ENCODE assay signal across 16 cellular contexts in genomic region chr2:64551851-64552250, GRCh38. TPM values are rescaled to one million over a fixed set of nuclear protein-coding genes. Genes with fewer than 3 reads are reported as not detected.
DNase-seq lines count a peak whose midpoint lies in the region; ATAC-seq and TF ChIP-seq lines count a peak whose summit lies in the region.
"Had no signal": no experiment of that assay in that cellular context is flagged by ENCODE, and none has a peak within 500 bp of the region (broad histone marks: within the 10 kb centered on the region; RNA-seq: fewer than 3 reads in every experiment).

No MANE protein-coding gene starts in this region.

- no peak for TF ChIP-seq CTCF in MCF 10A (IDR thresholded peaks at IDR 0.05; ENCODE audit: unreplicated experiment)

- POLR2A ChIA-PET in MCF 10A (lab: Yijun Ruan, JAX), result interaction anchor here (1.7 kb wide), 1 partner anchor 26 kb away, joined by 8 read pairs; no protein-coding TSS in a partner anchor

- no TSS peak for BruUV-seq in MCF 10A (replicated peaks; lab: Mats Ljungman, UMichigan)

- CTCF ChIA-PET in MCF 10A (lab: Yijun Ruan, JAX), result interaction anchor here (0.5 to 1.6 kb wide), 6 partner anchors 9 to 1900 kb away, joined by 3 to 6 read pairs (median 3); no protein-coding TSS in a partner anchor

- H3K9me3 ChIP-seq in CD4-positive, CD25-positive, alpha-beta regulatory T cell (ENCODE audit: control insufficient read depth in 2 of 2, low read length in 2 of 2), result no peaks in the 10 kb centered on the region
- H3K9me3 ChIP-seq: BE2C, Caco-2, HAP-1 had no signal

- ATAC-seq in CD4-positive, CD25-positive, alpha-beta regulatory T cell (ENCODE audit: low read depth in 2 of 2), result no peak
- ATAC-seq in activated T-helper 17 cell treated with anti-CD3 and anti-CD28 coated beads, Interleukin-2, amount 50 U/mL, for 72 hours (replicated peaks), result no peak
- ATAC-seq in GM21526 (IDR thresholded peaks at IDR 0.05; ENCODE audit: low FRiP score, unreplicated experiment), result no peak
- ATAC-seq: A549; CD8-positive, alpha-beta T cell had no signal

- H3K36me3 Mint-ChIP-seq in CD4-positive, CD25-positive, alpha-beta regulatory T cell, result peaks cover 20% of the 10 kb centered on the region
- peaks cover 62% of the 10 kb centered on the region for H3K36me3 Mint-ChIP-seq in activated T-helper 17 cell treated with anti-CD3 and anti-CD28 coated beads, Interleukin-2, amount 50 U/mL, for 72 hours (ENCODE audit: low read depth)
- peaks cover 6% of the 10 kb centered on the region for H3K36me3 Mint-ChIP-seq in MCF 10A (ENCODE audit: insufficient read depth, unreplicated experiment)

- H3K4me3 ChIP-seq in CD4-positive, CD25-positive, alpha-beta regulatory T cell (ENCODE audit: low read depth, low read length), result no peak overlapping the region
- H3K4me3 ChIP-seq: A549, HAP-1 had no signal

- H3K9me3 Mint-ChIP-seq in CD4-positive, CD25-positive, alpha-beta regulatory T cell, result no peaks in the 10 kb centered on the region
- no peaks in the 10 kb centered on the region for H3K9me3 Mint-ChIP-seq in activated T-helper 17 cell treated with anti-CD3 and anti-CD28 coated beads, Interleukin-2, amount 50 U/mL, for 72 hours
- no peaks in the 10 kb centered on the region for H3K9me3 Mint-ChIP-seq in MCF 10A (ENCODE audit: unreplicated experiment)
- H3K9me3 Mint-ChIP-seq: CD8-positive, alpha-beta T cell had no signal

- H3K4me1 Mint-ChIP-seq in CD4-positive, CD25-positive, alpha-beta regulatory T cell, result peaks cover 10 to 36% (median 22%) of the 10 kb centered on the region in 4 donors
- H3K4me1 Mint-ChIP-seq in activated T-helper 17 cell treated with anti-CD3 and anti-CD28 coated beads, Interleukin-2, amount 50 U/mL, for 72 hours, result peaks cover 6% of the 10 kb centered on the region
- peaks cover 6% of the 10 kb centered on the region for H3K4me1 Mint-ChIP-seq in MCF 10A (ENCODE audit: insufficient read depth, unreplicated experiment)

- no peak for DNase-seq in CD4-positive, CD25-positive, alpha-beta regulatory T cell
- DNase-seq in COLO829 (ENCODE audit: low spot score) (peak; percentile 73), pons (ENCODE audit: low spot score) (peak; percentile 52), MCF 10A (ENCODE audit: unreplicated experiment) (no peak), NOMO-1 (lab: John Stamatoyannopoulos, UW; ENCODE audit: unreplicated experiment in 2 of 2) (no peak), NCI-H748 treated with DMSO at 0.1 percent for 48 hours (lab: John Stamatoyannopoulos, UW) (no peak)
- DNase-seq: BE2C; Caco-2; CD8-positive, alpha-beta T cell; DMS53; GF-D8 had no signal

- H3K4me3 Mint-ChIP-seq in CD4-positive, CD25-positive, alpha-beta regulatory T cell, result no peak overlapping the region
- H3K4me3 Mint-ChIP-seq in activated T-helper 17 cell treated with anti-CD3 and anti-CD28 coated beads, Interleukin-2, amount 50 U/mL, for 72 hours, result no peak overlapping the region
- no peak overlapping the region for H3K4me3 Mint-ChIP-seq in MCF 10A (ENCODE audit: unreplicated experiment)
- H3K4me3 Mint-ChIP-seq: CD8-positive, alpha-beta T cell had no signal

- peaks cover 15% of the 10 kb centered on the region for H3K36me3 ChIP-seq in CD4-positive, CD25-positive, alpha-beta regulatory T cell (ENCODE audit: control insufficient read depth, insufficient read depth, low read length)
- H3K36me3 ChIP-seq: BE2C, HAP-1 had no signal

- no peak overlapping the region for H3K27ac ChIP-seq in CD4-positive, CD25-positive, alpha-beta regulatory T cell (ENCODE audit: insufficient read depth, low read length, poor library complexity, severe bottlenecking)
- H3K27ac ChIP-seq: A549, C4-2B had no signal

- peak overlapping the region; percentile 16 to 67 (median 32) for H3K27ac Mint-ChIP-seq in CD4-positive, CD25-positive, alpha-beta regulatory T cell
- H3K27ac Mint-ChIP-seq in activated T-helper 17 cell treated with anti-CD3 and anti-CD28 coated beads, Interleukin-2, amount 50 U/mL, for 72 hours, result peak overlapping the region; percentile 7
- H3K27ac Mint-ChIP-seq in MCF 10A (ENCODE audit: low read depth, unreplicated experiment), result no peak overlapping the region

- intact Hi-C loops in MCF 10A (cut with micrococcal nuclease), result no loop called here

- H3K4me1 ChIP-seq in CD4-positive, CD25-positive, alpha-beta regulatory T cell (ENCODE audit: control insufficient read depth, insufficient read depth, low read length, poor library complexity, severe bottlenecking), result no peaks in the 10 kb centered on the region
- H3K4me1 ChIP-seq: BE2C, Caco-2 had no signal

- no peaks in the 10 kb centered on the region for H3K27me3 ChIP-seq in CD4-positive, CD25-positive, alpha-beta regulatory T cell (ENCODE audit: control insufficient read depth, insufficient read depth, low read length)
- H3K27me3 ChIP-seq: BE2C had no signal

- no peaks in the 10 kb centered on the region for H3K27me3 Mint-ChIP-seq in CD4-positive, CD25-positive, alpha-beta regulatory T cell
- no peaks in the 10 kb centered on the region for H3K27me3 Mint-ChIP-seq in activated T-helper 17 cell treated with anti-CD3 and anti-CD28 coated beads, Interleukin-2, amount 50 U/mL, for 72 hours
- no peaks in the 10 kb centered on the region for H3K27me3 Mint-ChIP-seq in MCF 10A (ENCODE audit: insufficient read depth, unreplicated experiment)

RNA-seq across cellular contexts. Expression of gene AFTPH, which starts 27.7 kb away (rescaled TPM):
- 45.0 TPM for total RNA-seq in CD4-positive, CD25-positive, alpha-beta regulatory T cell
- 10 to 100 TPM; 23.7 to 37.0 (median 28.2) TPM for polyA plus RNA-seq in CD4-positive, CD25-positive, alpha-beta regulatory T cell
- total RNA-seq in activated T-helper 17 cell treated with anti-CD3 and anti-CD28 coated beads, Interleukin-2, amount 50 U/mL, for 72 hours, result 10 to 100 TPM; 32.3 to 49.8 TPM
- total RNA-seq in MCF 10A (2022), result 24.2 and 24.7 TPM in 2 replicates

Comparison
In these comparisons a context has a peak if more than half of its experiments do, and no peak if none do; other contexts are left out.
1. DNase-seq: peak in COLO829 (single experiment) and pons (single experiment); none in CD4-positive, CD25-positive, alpha-beta regulatory T cell (0 of 3), MCF 10A (single experiment), NOMO-1 (0 of 2) and NCI-H748 treated with DMSO at 0.1 percent for 48 hours (single experiment).